In the genomic region with DNA sequence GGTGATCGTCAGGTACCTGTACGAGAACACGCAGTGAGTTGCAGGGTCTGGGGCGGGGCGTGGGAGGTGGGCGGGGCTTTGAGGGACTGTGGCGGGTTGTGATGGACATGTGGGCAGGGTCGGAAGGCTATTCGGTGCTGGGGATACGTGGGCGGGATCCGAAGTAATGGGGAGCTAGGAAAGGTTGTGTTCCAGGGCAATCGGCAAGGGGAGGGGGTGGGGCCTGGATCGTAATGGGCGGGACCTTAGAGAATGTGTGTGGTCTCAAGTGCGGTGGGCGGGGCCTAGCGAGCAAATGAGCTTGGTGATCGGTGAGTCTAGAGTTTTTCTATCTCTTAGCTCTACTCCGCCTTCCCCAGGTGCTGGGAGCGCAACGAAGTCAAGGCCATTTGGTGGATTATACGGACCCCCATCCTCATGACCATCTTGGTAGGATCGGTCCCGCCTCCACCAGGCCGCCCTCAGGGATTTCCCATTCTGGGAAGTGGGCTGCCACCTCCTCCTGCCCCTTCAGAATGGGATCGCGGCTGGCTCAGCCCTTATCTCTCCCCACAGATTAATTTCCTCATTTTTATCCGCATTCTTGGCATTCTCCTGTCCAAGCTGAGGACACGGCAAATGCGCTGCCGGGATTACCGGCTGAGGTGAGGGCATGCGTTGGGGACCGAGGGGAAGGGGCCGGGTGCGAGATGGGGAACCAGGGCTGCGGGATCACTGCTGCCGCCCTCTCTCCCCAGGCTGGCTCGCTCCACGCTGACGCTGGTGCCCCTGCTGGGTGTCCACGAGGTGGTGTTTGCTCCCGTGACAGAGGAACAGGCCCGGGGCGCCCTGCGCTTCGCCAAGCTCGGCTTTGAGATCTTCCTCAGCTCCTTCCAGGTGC, we compare ENCODE assay signal across 8 cellular contexts. TPM values are rescaled to one million over a fixed set of nuclear protein-coding genes. Genes with fewer than 3 reads are reported as not detected.
A peak's percentile ranks its signal among the peaks of the same experiment; 100 is the strongest.
DNase-seq lines count a peak whose midpoint lies in the region; ATAC-seq and FAIRE-seq lines count a peak whose summit lies in the region.

No MANE protein-coding gene starts in this region.

- H2AK5ac ChIP-seq in mesenchymal stem cell (ENCODE audit: low read length, severe bottlenecking) = no peak overlapping the region

- H3K36me3 Mint-ChIP-seq in activated CD8-positive, alpha-beta memory T cell treated with anti-CD3 and anti-CD28 coated beads, Interleukin-2, amount 10 ng/mL, durations not matched to agents 7 days and 5 days = no peaks in the 10 kb centered on the region
- peaks cover 8% of the 10 kb centered on the region for H3K36me3 Mint-ChIP-seq in effector memory CD8-positive, alpha-beta T cell (ENCODE audit: insufficient read depth)

- H2BK120ac ChIP-seq in mesenchymal stem cell (ENCODE audit: low read depth, low read length) = no peak overlapping the region

- peaks cover 6% of the 10 kb centered on the region for H3K27me3 Mint-ChIP-seq in activated CD8-positive, alpha-beta memory T cell treated with anti-CD3 and anti-CD28 coated beads, Interleukin-2, amount 10 ng/mL, durations not matched to agents 7 days and 5 days
- peaks cover 0 to 5% of the 10 kb centered on the region in 2 donors for H3K27me3 Mint-ChIP-seq in effector memory CD8-positive, alpha-beta T cell

- no peaks in the 10 kb centered on the region for H3K9me3 Mint-ChIP-seq in activated CD8-positive, alpha-beta memory T cell treated with anti-CD3 and anti-CD28 coated beads, Interleukin-2, amount 10 ng/mL, durations not matched to agents 7 days and 5 days (ENCODE audit: low read depth)
- H3K9me3 Mint-ChIP-seq in effector memory CD8-positive, alpha-beta T cell = no peaks in the 10 kb centered on the region

- ATAC-seq in activated CD8-positive, alpha-beta memory T cell treated with anti-CD3 and anti-CD28 coated beads, Interleukin-2, amount 10 ng/mL, durations not matched to agents 7 days and 5 days = peak; percentile 65
- ATAC-seq in effector memory CD8-positive, alpha-beta T cell (replicated peaks) = peak; percentile 46
- no peak for ATAC-seq in GM21381 (IDR thresholded peaks at IDR 0.05; ENCODE audit: unreplicated experiment)

- H3K4ac ChIP-seq in mesenchymal stem cell (ENCODE audit: low read depth in 1 of 2, low read length in 2 of 2) = no peak overlapping the region

- H2BK15ac ChIP-seq in mesenchymal stem cell (ENCODE audit: low read depth, poor library complexity, severe bottlenecking) = no peak overlapping the region

- peak overlapping the region; percentile 94 for H3K4me2 ChIP-seq in mesenchymal stem cell (ENCODE audit: low read length, poor library complexity, severe bottlenecking)

- H2AFZ ChIP-seq in mesenchymal stem cell (ENCODE audit: low read depth, low read length) = no peak overlapping the region

- no peak overlapping the region for H2BK12ac ChIP-seq in mesenchymal stem cell (ENCODE audit: low read length in 2 of 2)

- peak overlapping the region in 1 of 2 experiments; percentile 56 for H3K23ac ChIP-seq in mesenchymal stem cell (ENCODE audit: low read length in 2 of 2)

- H2BK5ac ChIP-seq in mesenchymal stem cell (ENCODE audit: low read depth, low read length, poor library complexity, severe bottlenecking) = no peak overlapping the region

- H4K91ac ChIP-seq in mesenchymal stem cell (ENCODE audit: low read length) = no peak overlapping the region

- peaks cover 25% of the 10 kb centered on the region for H3K4me1 Mint-ChIP-seq in activated CD8-positive, alpha-beta memory T cell treated with anti-CD3 and anti-CD28 coated beads, Interleukin-2, amount 10 ng/mL, durations not matched to agents 7 days and 5 days
- peaks cover 17 to 19% of the 10 kb centered on the region in 2 donors for H3K4me1 Mint-ChIP-seq in effector memory CD8-positive, alpha-beta T cell (ENCODE audit: low read depth in 2 of 2)

- no peaks in the 10 kb centered on the region for H3K9me3 ChIP-seq in mesenchymal stem cell (ENCODE audit: control insufficient read depth, low read length)

- no peak overlapping the region for H3K27ac Mint-ChIP-seq in activated CD8-positive, alpha-beta memory T cell treated with anti-CD3 and anti-CD28 coated beads, Interleukin-2, amount 10 ng/mL, durations not matched to agents 7 days and 5 days
- no peak overlapping the region for H3K27ac Mint-ChIP-seq in effector memory CD8-positive, alpha-beta T cell

- H3K36me3 ChIP-seq in mesenchymal stem cell (ENCODE audit: control insufficient read depth in 1 of 2, insufficient read depth in 2 of 2, low read depth in 1 of 2, low read length in 2 of 2) = no peaks in the 10 kb centered on the region

- H3K14ac ChIP-seq in mesenchymal stem cell (ENCODE audit: low read length in 2 of 2) = peak overlapping the region in 1 of 2 experiments; percentile 64

- peak overlapping the region; percentile 37 to 60 for H3K18ac ChIP-seq in mesenchymal stem cell (ENCODE audit: low read depth in 1 of 2, low read length in 2 of 2)

- CTCF ChIA-PET in activated CD8-positive, alpha-beta memory T cell treated with anti-CD3 and anti-CD28 coated beads, Interleukin-2, amount 10 ng/mL, durations not matched to agents 7 days and 5 days (lab: Charles Lee) = interaction anchor here (1.0 to 6.1 kb wide), 10 partner anchors 9 to 238 kb away, joined by 3 to 78 read pairs (median 8); a partner anchor contains a TSS

- peak; percentile 66 for DNase-seq in A172 (ENCODE audit: low spot score)
- peak; percentile 80 for DNase-seq in GM19239 (ENCODE audit: insufficient read length, low spot score)
- DNase-seq in NCI-H2171 (lab: John Stamatoyannopoulos, UW) = peak; percentile 87
- peak; percentile 91 for DNase-seq in activated CD8-positive, alpha-beta memory T cell treated with anti-CD3 and anti-CD28 coated beads, Interleukin-2, amount 10 ng/mL, durations not matched to agents 7 days and 5 days
- DNase-seq in effector memory CD8-positive, alpha-beta T cell = peak; percentile 57 to 66 (median 61)
- peak; percentile 87 for DNase-seq in mesenchymal stem cell
- peak; percentile 66 to 84 for DNase-seq in stimulated activated CD8-positive, alpha-beta memory T cell treated with anti-CD3 and anti-CD28 coated beads, Interleukin-15, amount 100 ng/mL, for 48 hours (ENCODE audit: low read depth in 2 of 2)

- peak overlapping the region; percentile 72 for H3K4me3 Mint-ChIP-seq in activated CD8-positive, alpha-beta memory T cell treated with anti-CD3 and anti-CD28 coated beads, Interleukin-2, amount 10 ng/mL, durations not matched to agents 7 days and 5 days
- peak overlapping the region; percentile 80 to 86 for H3K4me3 Mint-ChIP-seq in effector memory CD8-positive, alpha-beta T cell

- H3K4me1 ChIP-seq in mesenchymal stem cell (ENCODE audit: control insufficient read depth, insufficient read depth, low read depth, low read length) = peaks cover 19% of the 10 kb centered on the region

- H3K79me1 ChIP-seq in mesenchymal stem cell (replicated peaks; ENCODE audit: low read length, poor library complexity, severe bottlenecking) = no peaks in the 10 kb centered on the region

- peak overlapping the region in 1 of 2 experiments; percentile 50 for H3K4me3 ChIP-seq in mesenchymal stem cell (ENCODE audit: insufficient read depth in 1 of 2, low read depth in 1 of 2, low read length in 2 of 2)

- H4K8ac ChIP-seq in mesenchymal stem cell (ENCODE audit: low read length) = peak overlapping the region; percentile 79

- peak; percentile 93 for FAIRE-seq in GM19239 (lab: Jason Lieb, UNC)

- no peak overlapping the region for H3K27ac ChIP-seq in mesenchymal stem cell (ENCODE audit: low read length, poor library complexity, severe bottlenecking)

- no peak overlapping the region for H3K9ac ChIP-seq in mesenchymal stem cell (ENCODE audit: low read length)

- peaks cover 0 to 44% of the 10 kb centered on the region in 2 experiments for H3K27me3 ChIP-seq in mesenchymal stem cell (ENCODE audit: control insufficient read depth in 1 of 2, insufficient read depth in 1 of 2, low read length in 2 of 2)

- WGBS in mesenchymal stem cell = 13% methylated on average over 48 of the region's 49 CpGs

RNA-seq across cellular contexts. Expression of a gene that starts 9.6 kb away (rescaled TPM):
- 0.10 and 0.72 TPM in 2 replicates for total RNA-seq in A172 (2014; rRNA removed; shearing (Covaris generic))
- 10 to 100 TPM; 12.1 to 14.7 TPM for total RNA-seq in activated CD8-positive, alpha-beta memory T cell treated with anti-CD3 and anti-CD28 coated beads, Interleukin-2, amount 10 ng/mL, durations not matched to agents 7 days and 5 days
- polyA plus RNA-seq in mesenchymal stem cell (2013, experiment 1 of 2) = 6.2 TPM
- 5.2 TPM for polyA plus RNA-seq in mesenchymal stem cell (2013, experiment 2 of 2)

RNA-seq across cellular contexts. Expression of a gene that starts 14.2 kb away (rescaled TPM):
- total RNA-seq in A172 (2014; rRNA removed; shearing (Covaris generic)) = 260 and 319 TPM in 2 replicates
- 100 to 1,000 TPM; 602 to 634 TPM for total RNA-seq in activated CD8-positive, alpha-beta memory T cell treated with anti-CD3 and anti-CD28 coated beads, Interleukin-2, amount 10 ng/mL, durations not matched to agents 7 days and 5 days
- polyA plus RNA-seq in mesenchymal stem cell (2013, experiment 1 of 2) = 1,303 TPM
- 1,356 TPM for polyA plus RNA-seq in mesenchymal stem cell (2013, experiment 2 of 2)

RNA-seq across cellular contexts. Expression of a gene that starts 14.9 kb away (rescaled TPM):
- total RNA-seq in A172 (2014; rRNA removed; shearing (Covaris generic)) = 5.1 and 8.2 TPM in 2 replicates
- 10 to 100 TPM in 1 of 2 experiments, 1 to 10 TPM in 1; 9.6 to 12.7 TPM for total RNA-seq in activated CD8-positive, alpha-beta memory T cell treated with anti-CD3 and anti-CD28 coated beads, Interleukin-2, amount 10 ng/mL, durations not matched to agents 7 days and 5 days
- polyA plus RNA-seq in mesenchymal stem cell (2013, experiment 1 of 2) = 12.2 TPM
- 11.9 TPM for polyA plus RNA-seq in mesenchymal stem cell (2013, experiment 2 of 2)

RNA-seq across cellular contexts. Expression of a gene that starts 38.4 kb away (rescaled TPM):
- total RNA-seq in A172 (2014; rRNA removed; shearing (Covaris generic)) = 4.2 and 4.4 TPM in 2 replicates
- total RNA-seq in activated CD8-positive, alpha-beta memory T cell treated with anti-CD3 and anti-CD28 coated beads, Interleukin-2, amount 10 ng/mL, durations not matched to agents 7 days and 5 days = 100 to 1,000 TPM; 122 to 128 TPM
- polyA plus RNA-seq in mesenchymal stem cell (2013, experiment 1 of 2) = 13.5 TPM
- 13.8 TPM for polyA plus RNA-seq in mesenchymal stem cell (2013, experiment 2 of 2)

RNA-seq across cellular contexts. Expression of a gene that starts 53.1 kb away (rescaled TPM):
- total RNA-seq in A172 (2014; rRNA removed; shearing (Covaris generic)) = 2.4 and 3.0 TPM in 2 replicates
- 10 to 100 TPM; 33.0 to 37.1 TPM for total RNA-seq in activated CD8-positive, alpha-beta memory T cell treated with anti-CD3 and anti-CD28 coated beads, Interleukin-2, amount 10 ng/mL, durations not matched to agents 7 days and 5 days
- 5.3 TPM for polyA plus RNA-seq in mesenchymal stem cell (2013, experiment 1 of 2)
- polyA plus RNA-seq in mesenchymal stem cell (2013, experiment 2 of 2) = 5.1 TPM
